8 cellular contexts compared by ENCODE assay signal in genomic region chr10:28668363-28669226, GRCh38.
A peak's percentile ranks its signal among the peaks of the same experiment; 100 is the strongest.
DNase-seq lines count a peak whose midpoint lies in the region; ATAC-seq and TF ChIP-seq lines count a peak whose summit lies in the region.

No MANE protein-coding gene starts in this region.

- H3K27me3 Mint-ChIP-seq in T-helper 2 cell treated with Interferon-gamma antibody and Interleukin-4, amounts not matched to agents 5 μg/mL and 100 μg/mL, for 36 hours (ENCODE audit: low read depth) = peaks cover 57% of the 10 kb centered on the region

- no peaks in the 10 kb centered on the region for H3K36me3 Mint-ChIP-seq in T-helper 2 cell treated with Interferon-gamma antibody and Interleukin-4, amounts not matched to agents 5 μg/mL and 100 μg/mL, for 36 hours (ENCODE audit: low read depth)

- no peak overlapping the region for H3K27ac Mint-ChIP-seq in T-helper 2 cell treated with Interferon-gamma antibody and Interleukin-4, amounts not matched to agents 5 μg/mL and 100 μg/mL, for 36 hours

- peak overlapping the region; percentile 78 for H3K4me3 Mint-ChIP-seq in T-helper 2 cell treated with Interferon-gamma antibody and Interleukin-4, amounts not matched to agents 5 μg/mL and 100 μg/mL, for 36 hours

- no peaks in the 10 kb centered on the region for H3K9me3 Mint-ChIP-seq in T-helper 2 cell treated with Interferon-gamma antibody and Interleukin-4, amounts not matched to agents 5 μg/mL and 100 μg/mL, for 36 hours

- peaks cover 9% of the 10 kb centered on the region for H3K4me1 Mint-ChIP-seq in T-helper 2 cell treated with Interferon-gamma antibody and Interleukin-4, amounts not matched to agents 5 μg/mL and 100 μg/mL, for 36 hours (ENCODE audit: low read depth)

- no peak for TF ChIP-seq CTCF in GM10248 (IDR thresholded peaks at IDR 0.05; ENCODE audit: control extremely low read depth, extremely low read depth, low read depth, missing control alignments)

- CTCF ChIA-PET in GM10248 (lab: Yijun Ruan, JAX) = no interaction called here

- POLR2A ChIA-PET in GM10248 (lab: Yijun Ruan, JAX) = no interaction called here

- no peak for DNase-seq in activated CD4-positive, CD25-positive, alpha-beta regulatory T cell (lab: John Stamatoyannopoulos, UW)
- peak; percentile 47 for DNase-seq in T-helper 2 cell treated with Interferon-gamma antibody and Interleukin-4, amounts not matched to agents 5 μg/mL and 100 μg/mL, for 36 hours (ENCODE audit: low spot score)
- DNase-seq in central memory CD4-positive, alpha-beta T cell = peak; percentile 40
- DNase-seq in left kidney (ENCODE audit: low read depth, low spot score) = peak; percentile 81
- peak in 2 of 3 donors; percentile 24 to 59 for DNase-seq in stimulated activated CD4-positive, alpha-beta T cell treated with anti-CD3 and anti-CD28 coated beads, TNF-alpha, amount 100 ng/mL, for 48 hours (ENCODE audit: low read depth in 3 of 3)
- DNase-seq in GM10248 (ENCODE audit: extremely low spot score) = no peak
- DNase-seq in medulla oblongata (ENCODE audit: extremely low spot score) = no peak

- peak; percentile 70 to 73 for ATAC-seq in activated CD4-positive, CD25-positive, alpha-beta regulatory T cell treated with anti-CD3 and anti-CD28 coated beads, Interleukin-2, amount 50 U/mL, for 24 hours

Comparison
In these comparisons a context has a peak if more than half of its experiments do, and no peak if none do; other contexts are left out.
1. DNase-seq: peak in T-helper 2 cell treated with Interferon-gamma antibody and Interleukin-4, amounts not matched to agents 5 μg/mL and 100 μg/mL, for 36 hours (single experiment), central memory CD4-positive, alpha-beta T cell (single experiment), left kidney (single experiment) and stimulated activated CD4-positive, alpha-beta T cell treated with anti-CD3 and anti-CD28 coated beads, TNF-alpha, amount 100 ng/mL, for 48 hours (2 of 3); none in activated CD4-positive, CD25-positive, alpha-beta regulatory T cell (0 of 4), GM10248 (single experiment) and medulla oblongata (single experiment).